Comparison of ENCODE assay signal across 16 cellular contexts in genomic region chr16:72560617-72561016, GRCh38.
DNase-seq lines count a peak whose midpoint lies in the region; ATAC-seq and TF ChIP-seq lines count a peak whose summit lies in the region.
"Had no signal": no experiment of that assay in that cellular context is flagged by ENCODE, and none has a peak within 500 bp of the region (broad histone marks: within the 10 kb centered on the region; RNA-seq: fewer than 3 reads in every experiment).

No MANE protein-coding gene starts in this region.

- TF ChIP-seq POLR2A in GM18505 (IDR thresholded peaks at IDR 0.05; ENCODE audit: borderline replicate concordance, extremely low read depth, insufficient read depth, insufficient read length) = no peak

- no peaks in the 10 kb centered on the region for H3K27me3 Mint-ChIP-seq in activated T-cell treated with anti-CD3 and anti-CD28 coated beads, Interleukin-2, amount 50 U/mL, for 4 hours (ENCODE audit: low read depth)

- DNase-seq in DMS 273 (lab: John Stamatoyannopoulos, UW; ENCODE audit: unreplicated experiment) (peak; percentile 15), DMS 273 treated with DMSO at 0.1 percent for 48 hours (lab: John Stamatoyannopoulos, UW) (no peak), NCI-H345 treated with DMSO at 0.1 percent for 48 hours (lab: John Stamatoyannopoulos, UW; ENCODE audit: unreplicated experiment) (peak; percentile 2), fibroblast of peridontal ligament (ENCODE audit: extremely low read depth) (peak; percentile 36), skeletal muscle cell (ENCODE audit: low read depth) (peak; percentile 9), islet precursor cell (no peak)
- DNase-seq in activated T-cell treated with anti-CD3 and anti-CD28 coated beads, Interleukin-2, amount 50 U/mL, for 4 hours = no peak
- DNase-seq: 8988T; activated CD4-positive, alpha-beta T cell treated with anti-CD3 and anti-CD28 coated beads for 4 hours; activated T-cell treated with anti-CD3 and anti-CD28 coated beads, Interleukin-2, amount 50 U/mL, for 48 hours; lower lobe of right lung; NCI-H446; nucleus accumbens; substantia nigra; T-helper 2 cell had no signal

- ATAC-seq in activated T-cell treated with anti-CD3 and anti-CD28 coated beads, Interleukin-2, amount 50 U/mL, for 4 hours = no peak
- ATAC-seq in GM18505 (IDR thresholded peaks at IDR 0.05; ENCODE audit: unreplicated experiment) = no peak
- ATAC-seq: lower lobe of right lung had no signal

- no peaks in the 10 kb centered on the region for H3K9me3 Mint-ChIP-seq in activated T-cell treated with anti-CD3 and anti-CD28 coated beads, Interleukin-2, amount 50 U/mL, for 4 hours

- no peak overlapping the region for H3K4me3 ChIP-seq in skeletal muscle cell (ENCODE audit: low read depth, low read length)
- H3K4me3 ChIP-seq: lower lobe of right lung had no signal

- no peaks in the 10 kb centered on the region for H3K36me3 Mint-ChIP-seq in activated T-cell treated with anti-CD3 and anti-CD28 coated beads, Interleukin-2, amount 50 U/mL, for 4 hours (ENCODE audit: insufficient read depth)

- H3K4me3 Mint-ChIP-seq in activated T-cell treated with anti-CD3 and anti-CD28 coated beads, Interleukin-2, amount 50 U/mL, for 4 hours = no peak overlapping the region

- no peaks in the 10 kb centered on the region for H3K4me1 Mint-ChIP-seq in activated T-cell treated with anti-CD3 and anti-CD28 coated beads, Interleukin-2, amount 50 U/mL, for 4 hours (ENCODE audit: low read depth)

Comparison
In these comparisons a context has a peak if more than half of its experiments do, and no peak if none do; other contexts are left out.
1. DNase-seq: peak in DMS 273 (single experiment), NCI-H345 treated with DMSO at 0.1 percent for 48 hours (single experiment), fibroblast of peridontal ligament (single experiment) and skeletal muscle cell (single experiment); none in DMS 273 treated with DMSO at 0.1 percent for 48 hours (single experiment), activated T-cell treated with anti-CD3 and anti-CD28 coated beads, Interleukin-2, amount 50 U/mL, for 4 hours (single experiment) and islet precursor cell (single experiment).